Comparison of ENCODE assay signal across 10 cellular contexts in the genomic region with DNA sequence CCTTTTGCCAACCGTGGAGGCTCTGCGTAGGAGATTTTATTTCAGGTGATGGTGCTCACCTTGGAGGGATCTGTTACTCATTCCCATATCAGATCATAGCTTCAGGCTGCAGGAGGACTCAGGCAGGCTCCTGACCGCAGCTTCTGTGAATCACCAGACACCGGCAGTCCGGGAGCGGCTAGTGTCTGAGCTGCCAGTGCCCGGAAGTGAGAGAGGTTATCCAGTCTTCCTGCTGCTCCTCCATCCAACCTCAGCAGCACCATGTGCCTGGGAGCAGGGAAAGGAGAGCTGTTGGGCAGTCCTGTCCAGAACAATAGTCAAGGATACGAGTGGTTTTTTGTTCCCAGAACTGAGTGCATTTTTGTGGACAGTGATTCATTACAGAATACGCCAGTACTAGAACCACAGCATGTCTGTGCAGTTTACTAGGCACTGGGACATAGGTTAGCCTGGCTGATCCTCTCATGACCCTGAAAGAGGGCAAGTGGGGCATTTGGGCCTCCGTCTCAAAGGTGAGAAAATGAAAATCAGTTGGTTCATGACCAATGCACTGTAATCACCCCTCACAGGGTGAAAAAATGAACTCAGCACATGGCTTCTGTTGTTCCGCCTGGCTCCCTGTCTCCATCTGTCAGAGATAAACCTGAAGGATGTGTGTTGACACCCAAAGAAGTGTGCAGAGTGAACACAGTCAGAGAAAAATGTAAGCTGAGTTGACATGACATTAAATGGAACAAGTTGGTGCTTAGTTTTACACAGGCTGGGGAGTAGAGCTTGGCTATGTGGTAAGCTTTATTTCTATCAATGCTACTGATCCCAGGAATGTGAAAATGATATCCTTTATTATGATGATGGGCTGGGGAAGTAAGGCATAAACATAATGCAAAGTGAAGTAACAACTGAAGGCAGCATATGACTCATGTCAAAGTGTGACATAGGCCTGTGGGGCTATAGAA. TPM values are rescaled to one million over a fixed set of nuclear protein-coding genes. Genes with fewer than 3 reads are reported as not detected.
A peak's percentile ranks its signal among the peaks of the same experiment; 100 is the strongest.
DNase-seq lines count a peak whose midpoint lies in the region; ATAC-seq, FAIRE-seq and TF ChIP-seq lines count a peak whose summit lies in the region.
"Had no signal": no experiment of that assay in that cellular context is flagged by ENCODE, and none has a peak within 500 bp of the region (broad histone marks: within the 10 kb centered on the region; RNA-seq: fewer than 3 reads in every experiment).

No MANE protein-coding gene starts in this region.

- no peaks in the 10 kb centered on the region for H3K9me3 ChIP-seq in osteoblast (ENCODE audit: low read depth, low read length)

- no peak overlapping the region for H2AFZ ChIP-seq in osteoblast (ENCODE audit: low read length)

- no peaks in the 10 kb centered on the region for H3K27me3 ChIP-seq in osteoblast (ENCODE audit: insufficient read depth, low read length)

- FAIRE-seq in RCC 7860 (lab: Jason Lieb, UNC), result peak; percentile 98

- peaks cover 52% of the 10 kb centered on the region for H3K79me2 ChIP-seq in osteoblast (ENCODE audit: insufficient read depth, low read length)

- intact Hi-C loops in activated CD4-positive, alpha-beta T cell treated with anti-CD3 and anti-CD28 coated beads, Interleukin-2, amount 10 ng/mL, durations not matched to agents 24 days and 14 days (cut with micrococcal nuclease), result no loop called here

- H3K4me3 ChIP-seq in epithelial cell of proximal tubule (ENCODE audit: low read depth, low read length) (peak overlapping the region; percentile 23), osteoblast (ENCODE audit: insufficient read depth, low read length) (peak overlapping the region; percentile 19)

- no peaks in the 10 kb centered on the region for H3K36me3 Mint-ChIP-seq in activated CD4-positive, alpha-beta T cell treated with anti-CD3 and anti-CD28 coated beads, Interleukin-2, amount 10 ng/mL, durations not matched to agents 24 days and 14 days (ENCODE audit: low read depth)
- H3K36me3 Mint-ChIP-seq: naive thymus-derived CD8-positive, alpha-beta T cell had no signal

- H3K9me3 Mint-ChIP-seq in activated CD4-positive, alpha-beta T cell treated with anti-CD3 and anti-CD28 coated beads, Interleukin-2, amount 10 ng/mL, durations not matched to agents 24 days and 14 days, result no peaks in the 10 kb centered on the region
- H3K9me3 Mint-ChIP-seq: naive thymus-derived CD8-positive, alpha-beta T cell had no signal

- no peak for ATAC-seq in GM18520 (IDR thresholded peaks at IDR 0.05; ENCODE audit: unreplicated experiment)
- ATAC-seq: naive thymus-derived CD8-positive, alpha-beta T cell had no signal

- no peaks in the 10 kb centered on the region for H4K20me1 ChIP-seq in osteoblast (ENCODE audit: insufficient read depth, low read length)

- H3K4me1 ChIP-seq in osteoblast (ENCODE audit: insufficient read depth, low read length), result peaks cover 50% of the 10 kb centered on the region

- no peak overlapping the region for H3K4me3 Mint-ChIP-seq in activated CD4-positive, alpha-beta T cell treated with anti-CD3 and anti-CD28 coated beads, Interleukin-2, amount 10 ng/mL, durations not matched to agents 24 days and 14 days
- H3K4me3 Mint-ChIP-seq: naive thymus-derived CD8-positive, alpha-beta T cell had no signal

- H3K4me2 ChIP-seq in osteoblast (ENCODE audit: insufficient read depth, low read length), result peak overlapping the region; percentile 62

- TF ChIP-seq CTCF in epithelial cell of proximal tubule (conservative IDR thresholded peaks at IDR 0.05; ENCODE audit: low read depth, low read length) (no peak), osteoblast (IDR thresholded peaks at IDR 0.05; ENCODE audit: extremely low read depth, low read depth, low read length) (no peak)

- H3K27ac ChIP-seq in osteoblast (ENCODE audit: low read depth, low read length), result peak overlapping the region; percentile 92

- no peak overlapping the region for H3K27ac Mint-ChIP-seq in activated CD4-positive, alpha-beta T cell treated with anti-CD3 and anti-CD28 coated beads, Interleukin-2, amount 10 ng/mL, durations not matched to agents 24 days and 14 days

- no peaks in the 10 kb centered on the region for H3K4me1 Mint-ChIP-seq in activated CD4-positive, alpha-beta T cell treated with anti-CD3 and anti-CD28 coated beads, Interleukin-2, amount 10 ng/mL, durations not matched to agents 24 days and 14 days
- H3K4me1 Mint-ChIP-seq: naive thymus-derived CD8-positive, alpha-beta T cell had no signal

- H3K27me3 Mint-ChIP-seq in activated CD4-positive, alpha-beta T cell treated with anti-CD3 and anti-CD28 coated beads, Interleukin-2, amount 10 ng/mL, durations not matched to agents 24 days and 14 days, result peaks cover 23% of the 10 kb centered on the region

- DNase-seq in Caki2 (ENCODE audit: low read depth) (peak; percentile 90), RCC 7860 (ENCODE audit: low spot score) (peak; percentile 99), epithelial cell of proximal tubule (ENCODE audit: low read depth) (peak; percentile 98), osteoblast (ENCODE audit: insufficient read length, low spot score, missing footprints) (peak; percentile 94), superior temporal gyrus (ENCODE audit: extremely low spot score) (no peak)
- no peak for DNase-seq in activated CD4-positive, alpha-beta T cell treated with anti-CD3 and anti-CD28 coated beads, Interleukin-2, amount 10 ng/mL, durations not matched to agents 24 days and 14 days
- DNase-seq in activated CD8-positive, alpha-beta memory T cell treated with anti-CD3 and anti-CD28 coated beads for 24 hours, result no peak
- DNase-seq: GDM1; naive thymus-derived CD8-positive, alpha-beta T cell had no signal

- no peaks in the 10 kb centered on the region for H3K36me3 ChIP-seq in osteoblast (ENCODE audit: insufficient read depth, low read length)

- in situ Hi-C loops in Caki2 (cut with HindIII; ENCODE audit: low pct_unique_long_range_greater_than_20kb, low sequenced_read_pairs), result no loop called here

RNA-seq across cellular contexts. Expression of a gene that starts 12.2 kb away (rescaled TPM):
- 7.8 and 15.0 TPM in 2 replicates for total RNA-seq in Caki2 (2014; rRNA removed; shearing (Covaris generic); ENCODE audit: low replicate concordance)
- total RNA-seq in epithelial cell of proximal tubule (27.3 and 28.4 TPM in 2 replicates), osteoblast (13.0 and 17.4 TPM in 2 replicates)
- not detected in 2 replicates for total RNA-seq in activated CD4-positive, alpha-beta T cell treated with anti-CD3 and anti-CD28 coated beads, Interleukin-2, amount 10 ng/mL, durations not matched to agents 24 days and 14 days
- total RNA-seq: naive thymus-derived CD8-positive, alpha-beta T cell had no signal

Comparison
In these comparisons a context has a peak if more than half of its experiments do, and no peak if none do; other contexts are left out.
1. DNase-seq: peak in Caki2 (single experiment), RCC 7860 (single experiment), epithelial cell of proximal tubule (single experiment) and osteoblast (single experiment); none in activated CD4-positive, alpha-beta T cell treated with anti-CD3 and anti-CD28 coated beads, Interleukin-2, amount 10 ng/mL, durations not matched to agents 24 days and 14 days (single experiment), superior temporal gyrus (single experiment) and activated CD8-positive, alpha-beta memory T cell treated with anti-CD3 and anti-CD28 coated beads for 24 hours (single experiment).